Comparison of ENCODE assay signal across 3 cellular contexts in genomic region chr1:198463709-198464108, GRCh38.
TF ChIP-seq lines count a peak whose summit lies in the region.

No MANE protein-coding gene starts in this region.

TF ChIP-seq in A549, 52 proteins besides CTCF, POLR2A, EP300 and RAD21:
- no peak for TF ChIP-seq SREBF2 (IDR thresholded peaks at IDR 0.05)
- no peak for TF ChIP-seq ATOH8 (CRISPR knock-in tag; IDR thresholded peaks at IDR 0.05; ENCODE audit: low read depth)
- TF ChIP-seq RCOR1 (IDR thresholded peaks at IDR 0.05; ENCODE audit: low read depth, low read length): no peak
- peak; percentile 74 for TF ChIP-seq MAFK (IDR thresholded peaks at IDR 0.05; ENCODE audit: partially characterized antibody)

TF ChIP-seq in IMR-90, 13 proteins besides CTCF, POLR2A, EP300 and RAD21:
- TF ChIP-seq RCOR1 (IDR thresholded peaks at IDR 0.05; ENCODE audit: insufficient replicate concordance, low read length) (no peak), MAFK (IDR thresholded peaks at IDR 0.05; ENCODE audit: low read depth, low read length) (peak; percentile 72)

TF ChIP-seq in K562, 482 proteins besides CTCF, POLR2A, EP300 and RAD21:
- TF ChIP-seq NFIX (CRISPR knock-in tag; IDR thresholded peaks at IDR 0.05; ENCODE audit: low read depth) (no peak), BRD9 (IDR thresholded peaks at IDR 0.05; ENCODE audit: low read depth, partially characterized antibody) (no peak), ZNF316 (IDR thresholded peaks at IDR 0.05) (peak; percentile 90), MGA (IDR thresholded peaks at IDR 0.05) (no peak), MAFF (IDR thresholded peaks at IDR 0.05; ENCODE audit: low read length) (peak; percentile 58; the same call in 1 of the 2 replicates), MAFG (tag; conservative IDR thresholded peaks at IDR 0.05) (peak; percentile 65; the same call in 1 of the 2 replicates), HIVEP1 (CRISPR knock-in tag; IDR thresholded peaks at IDR 0.05) (no peak), GABPA (tag; conservative IDR thresholded peaks at IDR 0.05; ENCODE audit: low read depth) (no peak), ZNF217 (CRISPR knock-in tag; IDR thresholded peaks at IDR 0.05) (no peak), ZNF695 (CRISPR knock-in tag; IDR thresholded peaks at IDR 0.05) (no peak), USF1 (CRISPR knock-in tag; IDR thresholded peaks at IDR 0.05) (no peak), NBN (IDR thresholded peaks at IDR 0.05; ENCODE audit: low read depth) (no peak), MYC (IDR thresholded peaks at IDR 0.05; ENCODE audit: low read depth, low read length) (no peak), MYC (CRISPR knock-in tag; IDR thresholded peaks at IDR 0.05; ENCODE audit: borderline replicate concordance, low read depth) (no peak), C11orf30 (IDR thresholded peaks at IDR 0.05; ENCODE audit: low read depth) (peak; percentile 68), MAFK (IDR thresholded peaks at IDR 0.05; ENCODE audit: low read length) (0 out of 2 replicates have a peak, but pooled peaks have one; percentile 40)
